In the genomic region with DNA sequence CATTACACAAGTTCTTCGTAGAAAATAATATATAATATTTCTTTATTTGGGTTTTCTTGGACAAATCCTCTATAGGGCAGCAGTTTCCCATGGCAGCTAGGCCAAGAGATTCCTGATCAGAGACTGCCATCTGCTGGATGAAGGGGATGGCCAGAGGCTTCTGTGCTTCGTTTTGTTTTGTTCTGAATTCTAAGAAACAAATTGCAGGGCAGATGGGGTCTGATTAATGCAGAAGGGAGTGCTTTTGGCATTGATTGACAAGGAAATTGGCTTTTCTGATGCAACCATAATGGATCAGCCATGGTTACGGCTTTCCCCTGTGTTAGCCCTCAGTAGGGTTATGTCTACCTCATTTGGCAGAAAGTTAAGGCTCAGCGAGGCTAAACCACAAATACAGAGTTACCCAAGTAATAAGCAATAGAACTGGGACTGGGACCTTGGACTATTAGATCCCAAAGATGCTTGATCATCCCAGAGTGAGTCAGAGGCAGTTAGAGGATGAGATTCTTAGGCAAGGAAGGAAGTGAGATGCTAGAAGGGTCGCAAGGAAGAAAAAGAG, we compare ENCODE assay signal across 8 cellular contexts.
DNase-seq lines count a peak whose midpoint lies in the region; ATAC-seq and TF ChIP-seq lines count a peak whose summit lies in the region.

No MANE protein-coding gene starts in this region.

- no peak overlapping the region for H3K4me3 ChIP-seq in AG04450 (ENCODE audit: low read depth, low read length)

- ATAC-seq in HG03442 (IDR thresholded peaks at IDR 0.05; ENCODE audit: unreplicated experiment) (peak; percentile 48), memory B cell (ENCODE audit: low read depth) (no peak), HG02852 (IDR thresholded peaks at IDR 0.05; ENCODE audit: unreplicated experiment) (no peak), GM18519 (IDR thresholded peaks at IDR 0.05; ENCODE audit: low FRiP score, unreplicated experiment) (no peak)

- no peak overlapping the region for H3K4me3 Mint-ChIP-seq in memory B cell

- H3K27me3 ChIP-seq in AG04450 (ENCODE audit: control insufficient read depth, insufficient read depth, low read length), result peaks cover 13% of the 10 kb centered on the region

- CTCF ChIA-PET in AG04450 (lab: Charles Lee), result interaction anchor here (0.5 to 5.7 kb wide), 13 partner anchors 10 to 1291 kb away, joined by 3 to 47 read pairs (median 4); partner anchors contain the start of gene IGFBP3

- H3K36me3 Mint-ChIP-seq in memory B cell, result peaks cover 3% of the 10 kb centered on the region

- TF ChIP-seq CTCF in AG04450 (IDR thresholded peaks at IDR 0.05; ENCODE audit: low read depth, low read length) (peak; percentile 97), GM12873 (IDR thresholded peaks at IDR 0.05; ENCODE audit: insufficient read depth, low read depth, low read length, missing control alignments) (peak; percentile 74)

- POLR2A ChIA-PET in AG04450 (lab: Yijun Ruan, JAX), result interaction anchor here (1.1 kb wide), 1 partner anchor 87 kb away, joined by 4 read pairs; no protein-coding TSS in a partner anchor

- no peak overlapping the region for H3K27ac Mint-ChIP-seq in memory B cell

- H3K27me3 Mint-ChIP-seq in memory B cell, result peaks cover 15% of the 10 kb centered on the region

- peaks cover 4% of the 10 kb centered on the region for H3K9me3 Mint-ChIP-seq in memory B cell

- H3K4me1 Mint-ChIP-seq in memory B cell, result no peaks in the 10 kb centered on the region

- DNase-seq in AG04450 (ENCODE audit: low read depth, low spot score) (peak; percentile 38), NOMO-1 (lab: John Stamatoyannopoulos, UW; ENCODE audit: unreplicated experiment in 2 of 2) (peak; percentile 53 to 66), dermis microvascular lymphatic vessel endothelial cell (ENCODE audit: low read depth in 2 of 2) (peak; percentile 37 to 52), memory B cell (ENCODE audit: low spot score in 2 of 2) (peak; percentile 20 to 55)

- peaks cover 3% of the 10 kb centered on the region; the same call in 1 of the 2 replicates for H3K9me3 ChIP-seq in AG04450 (ENCODE audit: control insufficient read depth, insufficient read depth, low read length)

- no peak overlapping the region for H3K27ac ChIP-seq in AG04450 (ENCODE audit: low read depth, low read length)
